In genomic region chr7:5543361-5543760, GRCh38 we compare ENCODE assay signal across 21 cellular contexts.
"Had no signal": no experiment of that assay in that cellular context is flagged by ENCODE, and none has a peak within 500 bp of the region (broad histone marks: within the 10 kb centered on the region; RNA-seq: fewer than 3 reads in every experiment).

No MANE protein-coding gene starts in this region.

- H3K27me3 Mint-ChIP-seq: activated naive CD8-positive, alpha-beta T cell treated with anti-CD3 and anti-CD28 coated beads, Interleukin-2, amount 50 U/mL, for 24 hours; stimulated activated naive CD8-positive, alpha-beta T cell treated with anti-CD3 and anti-CD28 coated beads, Interleukin-15, Interleukin-2, amounts not matched to agents 100 ng/mL and 50 ng/mL, for 24 hours had no signal

- DNase-seq: activated CD4-positive, alpha-beta memory T cell treated with anti-CD3 and anti-CD28 coated beads, Interleukin-2, amount 10 ng/mL, durations not matched to agents 7 days and 5 days; activated CD4-positive, alpha-beta T cell treated with anti-CD3 and anti-CD28 coated beads, Interleukin-2, amount 10 ng/mL, durations not matched to agents 24 days and 14 days; activated gamma-delta T cell; activated naive CD4-positive, alpha-beta T cell treated with anti-CD3 and anti-CD28 coated beads, Interleukin-2, amount 50 U/mL, for 16 hours; activated naive CD8-positive, alpha-beta T cell treated with anti-CD3 and anti-CD28 coated beads, Interleukin-2, amount 50 U/mL, for 24 hours; activated T-cell treated with anti-CD3 and anti-CD28 coated beads for 4 hours; anterior cingulate cortex; body of pancreas; erythroblast; foreskin fibroblast; kidney; natural killer cell; ovary; stimulated activated CD4-positive, alpha-beta T cell treated with anti-CD3 and anti-CD28 coated beads, Interleukin-4, amount 100 ng/mL, for 24 hours; substantia nigra; T1000; thyroid gland had no signal

- ATAC-seq: activated CD4-positive, CD25-positive, alpha-beta regulatory T cell treated with anti-CD3 and anti-CD28 coated beads, Interleukin-2, amount 50 U/mL, for 24 hours; activated naive CD8-positive, alpha-beta T cell treated with anti-CD3 and anti-CD28 coated beads, Interleukin-2, amount 50 U/mL, for 24 hours; body of pancreas; left lobe of liver; natural killer cell had no signal

- H3K27ac Mint-ChIP-seq: activated CD4-positive, alpha-beta memory T cell treated with anti-CD3 and anti-CD28 coated beads, Interleukin-2, amount 10 ng/mL, durations not matched to agents 7 days and 5 days; activated CD4-positive, alpha-beta T cell treated with anti-CD3 and anti-CD28 coated beads, Interleukin-2, amount 10 ng/mL, durations not matched to agents 24 days and 14 days; activated naive CD8-positive, alpha-beta T cell treated with anti-CD3 and anti-CD28 coated beads, Interleukin-2, amount 50 U/mL, for 24 hours; natural killer cell; stimulated activated naive CD8-positive, alpha-beta T cell treated with anti-CD3 and anti-CD28 coated beads, Interleukin-15, Interleukin-2, amounts not matched to agents 100 ng/mL and 50 ng/mL, for 24 hours; T-helper 1 cell treated with Interleukin-12 subunit alpha and Interleukin-12 subunit beta and Interleukin-4 antibody, amounts not matched to agents 30 μg/mL and 1 μg/mL, for 36 hours had no signal

- H3K9me3 Mint-ChIP-seq: activated CD4-positive, alpha-beta memory T cell treated with anti-CD3 and anti-CD28 coated beads, Interleukin-2, amount 10 ng/mL, durations not matched to agents 7 days and 5 days; activated CD4-positive, alpha-beta T cell treated with anti-CD3 and anti-CD28 coated beads, Interleukin-2, amount 10 ng/mL, durations not matched to agents 24 days and 14 days; activated naive CD8-positive, alpha-beta T cell treated with anti-CD3 and anti-CD28 coated beads, Interleukin-2, amount 50 U/mL, for 24 hours; natural killer cell; stimulated activated naive CD8-positive, alpha-beta T cell treated with anti-CD3 and anti-CD28 coated beads, Interleukin-15, Interleukin-2, amounts not matched to agents 100 ng/mL and 50 ng/mL, for 24 hours; T-helper 1 cell treated with Interleukin-12 subunit alpha and Interleukin-12 subunit beta and Interleukin-4 antibody, amounts not matched to agents 30 μg/mL and 1 μg/mL, for 36 hours had no signal

- H3K36me3 Mint-ChIP-seq: natural killer cell had no signal

- H3K4me3 Mint-ChIP-seq: activated CD4-positive, alpha-beta memory T cell treated with anti-CD3 and anti-CD28 coated beads, Interleukin-2, amount 10 ng/mL, durations not matched to agents 7 days and 5 days; activated CD4-positive, alpha-beta T cell treated with anti-CD3 and anti-CD28 coated beads, Interleukin-2, amount 10 ng/mL, durations not matched to agents 24 days and 14 days; activated naive CD8-positive, alpha-beta T cell treated with anti-CD3 and anti-CD28 coated beads, Interleukin-2, amount 50 U/mL, for 24 hours; natural killer cell; stimulated activated naive CD8-positive, alpha-beta T cell treated with anti-CD3 and anti-CD28 coated beads, Interleukin-15, Interleukin-2, amounts not matched to agents 100 ng/mL and 50 ng/mL, for 24 hours; T-helper 1 cell treated with Interleukin-12 subunit alpha and Interleukin-12 subunit beta and Interleukin-4 antibody, amounts not matched to agents 30 μg/mL and 1 μg/mL, for 36 hours had no signal
